25 cellular contexts compared by ENCODE assay signal in genomic region chr1:222057162-222057561, GRCh38.
DNase-seq lines count a peak whose midpoint lies in the region; ATAC-seq and TF ChIP-seq lines count a peak whose summit lies in the region.
"Had no signal": no experiment of that assay in that cellular context is flagged by ENCODE, and none has a peak within 500 bp of the region (broad histone marks: within the 10 kb centered on the region; RNA-seq: fewer than 3 reads in every experiment).

No MANE protein-coding gene starts in this region.

- WGBS in mesenchymal stem cell = 91% methylated on average over 3 of the region's 3 CpGs
- 97% methylated on average over 3 of the region's 3 CpGs for WGBS in esophagus muscularis mucosa

- no peak overlapping the region for H3K14ac ChIP-seq in mesenchymal stem cell (ENCODE audit: low read length in 2 of 2)

- intact Hi-C loops in esophagus muscularis mucosa (cut with DNase I) = no loop called here

- H3K27me3 Mint-ChIP-seq in activated CD4-positive, alpha-beta T cell treated with anti-CD3 and anti-CD28 coated beads, Interleukin-2, amount 10 ng/mL, durations not matched to agents 7 days and 5 days = no peaks in the 10 kb centered on the region
- H3K27me3 Mint-ChIP-seq: activated T-cell treated with anti-CD3 and anti-CD28 coated beads, Interleukin-2, amount 50 U/mL, for 24 hours; B cell; T-cell had no signal

- no peak overlapping the region for H2BK120ac ChIP-seq in mesenchymal stem cell (ENCODE audit: low read depth, low read length)

- no peak overlapping the region for H3K4me2 ChIP-seq in mesenchymal stem cell (ENCODE audit: low read length, poor library complexity, severe bottlenecking)

- peak; percentile 10 for DNase-seq in activated CD4-positive, alpha-beta T cell treated with anti-CD3 and anti-CD28 coated beads for 48 hours
- DNase-seq in activated CD4-positive, alpha-beta T cell treated with anti-CD3 and anti-CD28 coated beads, Interleukin-2, amount 10 ng/mL, durations not matched to agents 7 days and 5 days = no peak
- DNase-seq in mesenchymal stem cell = no peak
- DNase-seq in esophagus muscularis mucosa (ENCODE audit: extremely low spot score) = no peak
- DNase-seq in caudate nucleus (lab: John Stamatoyannopoulos, UW) = no peak
- DNase-seq in GM20000 (ENCODE audit: low spot score) = no peak
- DNase-seq: activated T-cell treated with anti-CD3 and anti-CD28 coated beads, Interleukin-2, amount 50 U/mL, for 24 hours; DND-41; effector CD4-positive, alpha-beta T cell; erythroblast; HCEC 1CT; KBM-7; lower lobe of right lung; NCI-H1694; NCI-H774; occipital lobe; SHP77; stimulated activated CD4-positive, alpha-beta T cell treated with anti-CD3 and anti-CD28 coated beads, Interleukin-4, amount 100 ng/mL, for 1 hour; T-cell; upper lobe of right lung had no signal

- no peak overlapping the region for H2AFZ ChIP-seq in mesenchymal stem cell (ENCODE audit: low read depth, low read length)

- ATAC-seq in GM19351 (IDR thresholded peaks at IDR 0.05; ENCODE audit: unreplicated experiment) (peak; percentile 55), HG02938 (IDR thresholded peaks at IDR 0.05; ENCODE audit: unreplicated experiment) (peak; percentile 83)
- ATAC-seq: gastroesophageal sphincter, lower lobe of right lung, T-cell, upper lobe of right lung had no signal

- no peak overlapping the region for H4K91ac ChIP-seq in mesenchymal stem cell (ENCODE audit: low read length)

- no peak overlapping the region for H2AK5ac ChIP-seq in mesenchymal stem cell (ENCODE audit: low read length, severe bottlenecking)

- H3K4me3 Mint-ChIP-seq in activated CD4-positive, alpha-beta T cell treated with anti-CD3 and anti-CD28 coated beads, Interleukin-2, amount 10 ng/mL, durations not matched to agents 7 days and 5 days = no peak overlapping the region
- H3K4me3 Mint-ChIP-seq: activated T-cell treated with anti-CD3 and anti-CD28 coated beads, Interleukin-2, amount 50 U/mL, for 24 hours; B cell; T-cell had no signal

- no peak overlapping the region for H3K27ac ChIP-seq in mesenchymal stem cell (ENCODE audit: low read length, poor library complexity, severe bottlenecking)
- H3K27ac ChIP-seq in esophagus muscularis mucosa (replicated peaks in 1 of 4) = no peak overlapping the region
- H3K27ac ChIP-seq in caudate nucleus (ENCODE audit: low read depth, low read length) = no peak overlapping the region
- H3K27ac ChIP-seq: gastroesophageal sphincter, lower lobe of right lung, upper lobe of right lung had no signal

- H3K4ac ChIP-seq in mesenchymal stem cell (ENCODE audit: low read depth in 1 of 2, low read length in 2 of 2) = no peak overlapping the region

- H3K27me3 ChIP-seq in mesenchymal stem cell (ENCODE audit: control insufficient read depth in 1 of 2, insufficient read depth in 1 of 2, low read length in 2 of 2) = no peaks in the 10 kb centered on the region
- no peaks in the 10 kb centered on the region for H3K27me3 ChIP-seq in esophagus muscularis mucosa
- H3K27me3 ChIP-seq: gastroesophageal sphincter, upper lobe of right lung had no signal

- CTCF ChIA-PET in activated CD4-positive, alpha-beta T cell treated with anti-CD3 and anti-CD28 coated beads, Interleukin-2, amount 10 ng/mL, durations not matched to agents 7 days and 5 days (lab: Charles Lee) = no interaction called here

- H2BK12ac ChIP-seq in mesenchymal stem cell (ENCODE audit: low read length in 2 of 2) = no peak overlapping the region

- H3K4me3 ChIP-seq in mesenchymal stem cell (ENCODE audit: insufficient read depth in 1 of 2, low read depth in 1 of 2, low read length in 2 of 2) = no peak overlapping the region
- H3K4me3 ChIP-seq in esophagus muscularis mucosa = no peak overlapping the region
- H3K4me3 ChIP-seq: gastroesophageal sphincter, lower lobe of right lung, upper lobe of right lung had no signal

- H3K9me3 ChIP-seq in mesenchymal stem cell (ENCODE audit: control insufficient read depth, low read length) = no peaks in the 10 kb centered on the region
- H3K9me3 ChIP-seq in esophagus muscularis mucosa = no peaks in the 10 kb centered on the region
- H3K9me3 ChIP-seq: gastroesophageal sphincter, lower lobe of right lung, upper lobe of right lung had no signal

- H3K9me3 Mint-ChIP-seq in activated CD4-positive, alpha-beta T cell treated with anti-CD3 and anti-CD28 coated beads, Interleukin-2, amount 10 ng/mL, durations not matched to agents 7 days and 5 days = no peaks in the 10 kb centered on the region
- H3K9me3 Mint-ChIP-seq: activated naive CD4-positive, alpha-beta T cell treated with anti-CD3 and anti-CD28 coated beads, Interleukin-2, amount 50 U/mL, for 72 hours; activated T-cell treated with anti-CD3 and anti-CD28 coated beads, Interleukin-2, amount 50 U/mL, for 24 hours; T-cell had no signal

- no peak for TF ChIP-seq EP300 in esophagus muscularis mucosa (IDR thresholded peaks at IDR 0.05)

- H3K4me1 ChIP-seq in mesenchymal stem cell (ENCODE audit: control insufficient read depth, insufficient read depth, low read depth, low read length) (no peaks in the 10 kb centered on the region), esophagus muscularis mucosa (no peaks in the 10 kb centered on the region)
- H3K4me1 ChIP-seq: gastroesophageal sphincter, lower lobe of right lung, upper lobe of right lung had no signal

- H2BK5ac ChIP-seq in mesenchymal stem cell (ENCODE audit: low read depth, low read length, poor library complexity, severe bottlenecking) = no peak overlapping the region

- no peak for TF ChIP-seq POLR2A in esophagus muscularis mucosa (IDR thresholded peaks at IDR 0.05; ENCODE audit: low read depth)

- H3K27ac Mint-ChIP-seq in activated CD4-positive, alpha-beta T cell treated with anti-CD3 and anti-CD28 coated beads, Interleukin-2, amount 10 ng/mL, durations not matched to agents 7 days and 5 days = no peak overlapping the region
- H3K27ac Mint-ChIP-seq: activated naive CD4-positive, alpha-beta T cell treated with anti-CD3 and anti-CD28 coated beads, Interleukin-2, amount 50 U/mL, for 72 hours; activated T-cell treated with anti-CD3 and anti-CD28 coated beads, Interleukin-2, amount 50 U/mL, for 24 hours; B cell; T-cell had no signal

- H3K23ac ChIP-seq in mesenchymal stem cell (ENCODE audit: low read length in 2 of 2) = no peak overlapping the region

- H3K36me3 Mint-ChIP-seq in activated CD4-positive, alpha-beta T cell treated with anti-CD3 and anti-CD28 coated beads, Interleukin-2, amount 10 ng/mL, durations not matched to agents 7 days and 5 days (ENCODE audit: low read depth) = no peaks in the 10 kb centered on the region
- H3K36me3 Mint-ChIP-seq: activated naive CD4-positive, alpha-beta T cell treated with anti-CD3 and anti-CD28 coated beads, Interleukin-2, amount 50 U/mL, for 72 hours; T-cell had no signal

- peak overlapping the region; percentile 4 for H2BK15ac ChIP-seq in mesenchymal stem cell (ENCODE audit: low read depth, poor library complexity, severe bottlenecking)

- H4K8ac ChIP-seq in mesenchymal stem cell (ENCODE audit: low read length) = no peak overlapping the region

- no peaks in the 10 kb centered on the region for H3K4me1 Mint-ChIP-seq in activated CD4-positive, alpha-beta T cell treated with anti-CD3 and anti-CD28 coated beads, Interleukin-2, amount 10 ng/mL, durations not matched to agents 7 days and 5 days
- H3K4me1 Mint-ChIP-seq: B cell, T-cell had no signal

- H3K9ac ChIP-seq in mesenchymal stem cell (ENCODE audit: low read length) = peak overlapping the region; percentile 28

- no peak overlapping the region for H3K18ac ChIP-seq in mesenchymal stem cell (ENCODE audit: low read depth in 1 of 2, low read length in 2 of 2)

- H3K36me3 ChIP-seq in mesenchymal stem cell (ENCODE audit: control insufficient read depth in 1 of 2, insufficient read depth in 2 of 2, low read depth in 1 of 2, low read length in 2 of 2) (peaks cover 0 to 46% of the 10 kb centered on the region in 2 experiments), esophagus muscularis mucosa (no peaks in the 10 kb centered on the region)
- H3K36me3 ChIP-seq: gastroesophageal sphincter, lower lobe of right lung, upper lobe of right lung had no signal

- POLR2A ChIA-PET in activated CD4-positive, alpha-beta T cell treated with anti-CD3 and anti-CD28 coated beads, Interleukin-2, amount 10 ng/mL, durations not matched to agents 7 days and 5 days (lab: Charles Lee) = interaction anchor here (0.6 kb wide), 1 partner anchor 441 kb away, joined by 5 read pairs; no protein-coding TSS in a partner anchor

- no peak for TF ChIP-seq CTCF in esophagus muscularis mucosa (IDR thresholded peaks at IDR 0.05)
- TF ChIP-seq CTCF in GM20000 (IDR thresholded peaks at IDR 0.05; ENCODE audit: extremely low read depth, missing control alignments) = no peak

- no peaks in the 10 kb centered on the region for H3K79me1 ChIP-seq in mesenchymal stem cell (replicated peaks; ENCODE audit: low read length, poor library complexity, severe bottlenecking)
